Comparison of ENCODE assay signal across 30 cellular contexts in genomic region chr17:8046929-8047768, GRCh38. TPM values are rescaled to one million over a fixed set of nuclear protein-coding genes. Genes with fewer than 3 reads are reported as not detected.
"Had no signal": no experiment of that assay in that cellular context is flagged by ENCODE, and none has a peak within 500 bp of the region (broad histone marks: within the 10 kb centered on the region; RNA-seq: fewer than 3 reads in every experiment).

No MANE protein-coding gene starts in this region.

- H3K9me3 Mint-ChIP-seq: effector memory CD8-positive, alpha-beta T cell; naive thymus-derived CD8-positive, alpha-beta T cell; neural crest cell; stimulated activated memory B cell treated with anti-CD40 and anti-IgM and Interleukin-4, amounts not matched to agents 10 μg/mL and 1 μg/mL and 100 μg/mL, for 72 hours; type B pancreatic cell had no signal

- H3K4me1 Mint-ChIP-seq: naive thymus-derived CD8-positive, alpha-beta T cell; neural crest cell; stimulated activated memory B cell treated with anti-CD40 and anti-IgM and Interleukin-4, amounts not matched to agents 10 μg/mL and 1 μg/mL and 100 μg/mL, for 72 hours had no signal

- H3K36me3 Mint-ChIP-seq: naive thymus-derived CD8-positive, alpha-beta T cell; stimulated activated memory B cell treated with anti-CD40 and anti-IgM and Interleukin-4, amounts not matched to agents 10 μg/mL and 1 μg/mL and 100 μg/mL, for 72 hours; type B pancreatic cell had no signal

- H3K27me3 ChIP-seq: gastrocnemius medialis, testis had no signal

- H3K27ac Mint-ChIP-seq: effector memory CD8-positive, alpha-beta T cell; naive thymus-derived CD8-positive, alpha-beta T cell; stimulated activated memory B cell treated with anti-CD40 and anti-IgM and Interleukin-4, amounts not matched to agents 10 μg/mL and 1 μg/mL and 100 μg/mL, for 72 hours; type B pancreatic cell had no signal

- H3K27ac ChIP-seq: epithelial cell of prostate, gastrocnemius medialis, left lung, psoas muscle, skin epidermis, spleen, testis, tibial artery had no signal

- H3K4me1 ChIP-seq: psoas muscle, testis, tibial artery had no signal

- H3K4me3 ChIP-seq: gastrocnemius medialis, left lung, psoas muscle, skin epidermis, spleen, testis, tibial artery had no signal

- H3K4me3 Mint-ChIP-seq: effector memory CD8-positive, alpha-beta T cell; naive thymus-derived CD8-positive, alpha-beta T cell; neural crest cell; stimulated activated memory B cell treated with anti-CD40 and anti-IgM and Interleukin-4, amounts not matched to agents 10 μg/mL and 1 μg/mL and 100 μg/mL, for 72 hours; type B pancreatic cell had no signal

- DNase-seq: cerebellar nuclear complex; cortex of kidney; effector memory CD8-positive, alpha-beta T cell; foreskin fibroblast; gastrocnemius medialis; head of caudate nucleus; kidney; left lung; mammary epithelial cell; mesendoderm; naive thymus-derived CD8-positive, alpha-beta T cell; psoas muscle; right cardiac atrium; spleen; stimulated activated CD4-positive, alpha-beta T cell treated with anti-CD3 and anti-CD28 coated beads, Interleukin-4, amount 100 ng/mL, for 4 hours; stimulated activated naive CD8-positive, alpha-beta T cell treated with anti-CD3 and anti-CD28 coated beads, Interleukin-15, Interleukin-2, amounts not matched to agents 100 U/mL and 50 U/mL, for 24 hours; substantia nigra; testis had no signal

- H3K36me3 ChIP-seq: gastrocnemius medialis, left lung, tibial artery had no signal

- H3K9me3 ChIP-seq: gastrocnemius medialis, left lung, psoas muscle, spleen, testis, tibial artery had no signal

RNA-seq across cellular contexts. Expression of gene ALOX15B, which starts 8.3 kb away (rescaled TPM):
- total RNA-seq: dermis microvascular lymphatic vessel endothelial cell; glomerular endothelial cell; myocyte; naive thymus-derived CD8-positive, alpha-beta T cell; neural crest cell; osteocyte; urinary bladder had no signal
- polyA plus RNA-seq: naive thymus-derived CD8-positive, alpha-beta T cell had no signal

RNA-seq across cellular contexts. Expression of gene ALOX12B, which starts 40.4 kb away (rescaled TPM):
- total RNA-seq: dermis microvascular lymphatic vessel endothelial cell, gastrocnemius medialis, glomerular endothelial cell, kidney, neural crest cell, osteocyte, psoas muscle, renal cortical epithelial cell had no signal
- polyA plus RNA-seq: psoas muscle, right cardiac atrium, urinary bladder had no signal

RNA-seq across cellular contexts. Expression of gene GUCY2D, which starts 44.7 kb away (rescaled TPM):
- total RNA-seq: dermis microvascular lymphatic vessel endothelial cell; gastrocnemius medialis; glomerular endothelial cell; myocyte; naive thymus-derived CD8-positive, alpha-beta T cell; neural crest cell; osteocyte; psoas muscle; renal cortical epithelial cell; urinary bladder had no signal
- polyA plus RNA-seq: psoas muscle, urinary bladder had no signal
